6 cellular contexts compared by ENCODE assay signal in the genomic region with DNA sequence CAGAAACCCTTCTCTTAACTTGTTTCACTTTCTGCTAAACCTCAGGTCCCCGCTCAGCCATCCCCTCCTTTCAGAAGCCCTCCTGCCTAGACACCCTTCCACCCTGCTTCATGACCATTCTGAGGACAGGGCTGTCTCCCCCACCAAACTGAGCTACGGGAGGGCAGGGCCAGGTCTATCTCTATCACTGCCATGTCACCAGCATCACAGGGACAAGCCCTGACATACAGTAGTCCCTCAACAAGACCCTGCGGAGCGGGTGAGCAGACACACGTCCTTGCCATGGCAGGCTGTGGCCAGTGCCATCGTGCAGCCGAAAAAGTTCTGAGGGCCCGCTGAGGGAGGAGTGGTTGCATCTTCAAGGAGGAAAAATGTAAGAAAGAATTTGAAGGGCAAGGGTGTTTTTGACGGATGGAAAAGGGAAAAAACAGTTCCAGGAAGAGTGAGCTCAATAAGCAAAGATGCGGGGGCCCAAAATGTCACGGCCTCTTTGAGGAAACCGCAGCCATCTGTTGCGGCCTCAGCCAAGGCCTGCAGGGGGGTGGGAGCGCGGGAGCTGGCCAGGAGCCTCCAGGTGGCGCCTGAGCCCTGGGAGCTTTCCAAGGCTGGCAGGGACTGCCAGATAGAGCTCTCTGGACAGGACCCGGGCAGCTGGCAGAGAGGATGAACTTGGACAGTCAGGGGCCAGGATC. TPM values are rescaled to one million over a fixed set of nuclear protein-coding genes. Genes with fewer than 3 reads are reported as not detected.
DNase-seq lines count a peak whose midpoint lies in the region; ATAC-seq and TF ChIP-seq lines count a peak whose summit lies in the region.

No MANE protein-coding gene starts in this region.

- H3K9me3 Mint-ChIP-seq in natural killer cell treated with Interleukin-12 subunit alpha and Interleukin-12 subunit beta and Interleukin-15 and Interleukin-18, amount 100 ng/mL, for 72 hours: no peaks in the 10 kb centered on the region

- H3K27ac Mint-ChIP-seq in natural killer cell treated with Interleukin-12 subunit alpha and Interleukin-12 subunit beta and Interleukin-15 and Interleukin-18, amount 100 ng/mL, for 72 hours: peak overlapping the region; percentile 6 to 73

- DNase-seq in GM10266 (ENCODE audit: extremely low spot score) (no peak), NCI-H2171 (lab: John Stamatoyannopoulos, UW) (peak; percentile 84), astrocyte of the cerebellum (ENCODE audit: low read depth) (no peak)
- no peak for DNase-seq in natural killer cell treated with Interleukin-12 subunit alpha and Interleukin-12 subunit beta and Interleukin-15 and Interleukin-18, amount 100 ng/mL, for 72 hours (ENCODE audit: low spot score)

- no peak overlapping the region for H3K4me3 ChIP-seq in astrocyte of the cerebellum (ENCODE audit: low read depth, low read length)

- H3K4me3 Mint-ChIP-seq in natural killer cell treated with Interleukin-12 subunit alpha and Interleukin-12 subunit beta and Interleukin-15 and Interleukin-18, amount 100 ng/mL, for 72 hours: peak overlapping the region; percentile 68

- no peaks in the 10 kb centered on the region for H3K36me3 Mint-ChIP-seq in natural killer cell treated with Interleukin-12 subunit alpha and Interleukin-12 subunit beta and Interleukin-15 and Interleukin-18, amount 100 ng/mL, for 72 hours

- ATAC-seq in natural killer cell treated with Interleukin-12 subunit alpha and Interleukin-12 subunit beta and Interleukin-15 and Interleukin-18, amount 100 ng/mL, for 72 hours: peak; percentile 44 to 55
- ATAC-seq in HG02885 (IDR thresholded peaks at IDR 0.05; ENCODE audit: poor library complexity, unreplicated experiment) (no peak), GM18907 (IDR thresholded peaks at IDR 0.05; ENCODE audit: unreplicated experiment) (no peak)

- H3K4me1 Mint-ChIP-seq in natural killer cell treated with Interleukin-12 subunit alpha and Interleukin-12 subunit beta and Interleukin-15 and Interleukin-18, amount 100 ng/mL, for 72 hours (ENCODE audit: low read depth in 2 of 2): peaks cover 30 to 31% of the 10 kb centered on the region in 2 donors

- H3K27me3 Mint-ChIP-seq in natural killer cell treated with Interleukin-12 subunit alpha and Interleukin-12 subunit beta and Interleukin-15 and Interleukin-18, amount 100 ng/mL, for 72 hours: peaks cover 0 to 8% of the 10 kb centered on the region in 2 donors

- in situ Hi-C loops in astrocyte of the cerebellum (cut with HindIII; ENCODE audit: low sequenced_read_pairs): no loop called here

- peak; percentile 68 for TF ChIP-seq CTCF in GM10266 (IDR thresholded peaks at IDR 0.05; ENCODE audit: control insufficient read depth, insufficient read depth, low read depth, missing control alignments)
- peak; percentile 32 for TF ChIP-seq CTCF in astrocyte of the cerebellum (IDR thresholded peaks at IDR 0.05; ENCODE audit: low read depth, low read length, missing control alignments)

RNA-seq across cellular contexts. Expression of gene PTGIR, which starts 8.1 kb away (rescaled TPM):
- 1 to 10 TPM in 1 of 2 donors, under 1 TPM in 1; 0.31 to 1.7 TPM for total RNA-seq in natural killer cell treated with Interleukin-12 subunit alpha and Interleukin-12 subunit beta and Interleukin-15 and Interleukin-18, amount 100 ng/mL, for 72 hours

RNA-seq across cellular contexts. Expression of gene CALM3, which starts 15.6 kb away (rescaled TPM):
- 100 to 1,000 TPM; 305 to 309 TPM for total RNA-seq in natural killer cell treated with Interleukin-12 subunit alpha and Interleukin-12 subunit beta and Interleukin-15 and Interleukin-18, amount 100 ng/mL, for 72 hours

RNA-seq across cellular contexts. Expression of gene GNG8, which starts 19.2 kb away (rescaled TPM):
- 1 to 10 TPM in 1 of 2 donors, not detected in 1; 3.0 TPM for total RNA-seq in natural killer cell treated with Interleukin-12 subunit alpha and Interleukin-12 subunit beta and Interleukin-15 and Interleukin-18, amount 100 ng/mL, for 72 hours

RNA-seq across cellular contexts. Expression of gene DACT3, which starts 44.2 kb away (rescaled TPM):
- total RNA-seq in natural killer cell treated with Interleukin-12 subunit alpha and Interleukin-12 subunit beta and Interleukin-15 and Interleukin-18, amount 100 ng/mL, for 72 hours: under 1 TPM in 1 of 2 donors, not detected in 1; 0.36 TPM

Comparison
In these comparisons a context has a peak if more than half of its experiments do, and no peak if none do; other contexts are left out.
1. ATAC-seq: peak in natural killer cell treated with Interleukin-12 subunit alpha and Interleukin-12 subunit beta and Interleukin-15 and Interleukin-18, amount 100 ng/mL, for 72 hours (2 of 2); none in HG02885 (single experiment) and GM18907 (single experiment).